Comparison of ENCODE assay signal across 1 cellular context in the genomic region with DNA sequence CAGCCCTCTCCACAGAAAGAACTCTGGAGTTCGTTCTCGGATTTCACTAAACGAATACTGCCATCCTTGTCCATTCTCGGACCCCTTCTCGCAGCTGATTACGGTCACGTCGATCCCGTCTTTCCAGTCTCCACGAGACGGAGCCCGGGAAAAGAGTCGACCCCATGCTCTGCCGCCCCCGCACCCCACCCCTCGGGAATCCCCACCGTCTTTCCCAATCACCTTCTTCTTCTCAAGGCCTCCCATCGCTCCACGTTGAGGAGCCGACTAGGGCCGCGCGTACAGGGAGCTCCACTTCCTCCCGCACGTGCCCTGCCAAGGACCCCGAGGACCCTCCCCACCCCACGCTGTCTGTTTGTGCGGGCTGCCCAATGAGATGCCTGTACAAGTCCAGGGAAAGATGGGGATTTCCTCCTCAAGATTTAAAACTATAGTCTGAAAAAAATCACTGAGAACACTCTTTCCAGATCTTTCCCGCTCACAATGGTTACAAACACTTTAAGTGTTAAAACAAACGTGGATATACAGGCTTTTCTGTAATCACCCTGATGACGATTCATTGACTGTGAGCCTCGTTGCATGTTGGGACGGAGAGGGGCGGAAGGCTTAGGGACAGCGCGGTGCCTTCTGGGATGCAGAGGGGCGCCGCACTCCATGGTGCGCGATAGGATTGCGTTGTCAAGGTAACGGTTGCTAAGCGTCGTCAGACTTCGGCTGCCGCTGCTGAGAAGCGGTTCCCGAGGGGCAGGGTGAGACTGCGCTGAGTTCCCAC.
A peak's percentile ranks its signal among the peaks of the same experiment; 100 is the strongest.
TF ChIP-seq lines count a peak whose summit lies in the region.

A gene (minus strand): TSS at position 323 of the 772 bp plus-strand sequence. CDS start 77 bp downstream, at position 246.

TF ChIP-seq in HepG2, 621 proteins besides CTCF, POLR2A, EP300 and RAD21 (continued from another document and continues in another):
- 0 out of 2 replicates have a peak, but pooled peaks have one; percentile 65 for TF ChIP-seq SIN3B (IDR thresholded peaks at IDR 0.05; ENCODE audit: low read length)
- TF ChIP-seq ZNF138 (CRISPR knock-in tag; IDR thresholded peaks at IDR 0.05; ENCODE audit: low read depth), result no peak
- no peak for TF ChIP-seq XBP1 (CRISPR knock-in tag; IDR thresholded peaks at IDR 0.05)
- TF ChIP-seq, protein P1, sequence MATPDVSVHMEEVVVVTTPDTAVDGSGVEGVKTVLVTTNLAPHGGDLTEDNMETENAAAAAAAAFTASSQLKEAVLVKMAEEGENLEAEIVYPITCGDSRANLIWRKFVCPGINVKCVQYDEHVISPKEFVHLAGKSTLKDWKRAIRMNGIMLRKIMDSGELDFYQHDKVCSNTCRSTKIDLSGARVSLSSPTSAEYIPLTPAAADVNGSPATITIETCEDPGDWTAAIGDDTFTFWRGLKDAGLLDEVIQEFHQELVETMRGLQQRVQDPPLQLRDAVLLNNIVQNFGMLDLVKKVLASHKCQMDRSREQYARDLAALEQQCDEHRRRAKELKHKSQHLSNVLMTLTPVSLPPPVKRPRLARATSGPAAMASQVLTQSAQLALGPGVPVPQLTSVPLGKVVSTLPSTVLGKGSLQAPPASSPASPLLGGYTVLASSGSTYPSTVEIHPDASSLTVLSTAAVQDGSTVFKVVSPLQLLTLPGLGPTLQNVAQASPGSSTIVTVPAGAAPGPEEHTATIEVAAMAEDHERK (CRISPR knock-in tag; IDR thresholded peaks at IDR 0.05; ENCODE audit: low read depth), result peak; percentile 35; the same call in 1 of the 2 replicates
- TF ChIP-seq STAT5B (CRISPR knock-in tag; IDR thresholded peaks at IDR 0.05), result no peak
- TF ChIP-seq NR3C1 (CRISPR knock-in tag; IDR thresholded peaks at IDR 0.05), result no peak
- TF ChIP-seq KAT2B (IDR thresholded peaks at IDR 0.05; ENCODE audit: borderline replicate concordance, low read depth, low read length), result no peak
- TF ChIP-seq TAF15 (IDR thresholded peaks at IDR 0.05; ENCODE audit: low read depth, low read length, poor library complexity, severe bottlenecking), result no peak
- no peak for TF ChIP-seq HOXA9 (CRISPR knock-in tag; IDR thresholded peaks at IDR 0.05; ENCODE audit: borderline replicate concordance)
- no peak for TF ChIP-seq HOXD1 (CRISPR knock-in tag; IDR thresholded peaks at IDR 0.05)
- no peak for TF ChIP-seq ZFP41 (CRISPR knock-in tag; IDR thresholded peaks at IDR 0.05; ENCODE audit: borderline replicate concordance)
- peak; percentile 99 for TF ChIP-seq ZNF335 (CRISPR knock-in tag; IDR thresholded peaks at IDR 0.05)
- TF ChIP-seq ZNF83 (CRISPR knock-in tag; IDR thresholded peaks at IDR 0.05; ENCODE audit: borderline replicate concordance), result no peak
- TF ChIP-seq, protein P2, sequence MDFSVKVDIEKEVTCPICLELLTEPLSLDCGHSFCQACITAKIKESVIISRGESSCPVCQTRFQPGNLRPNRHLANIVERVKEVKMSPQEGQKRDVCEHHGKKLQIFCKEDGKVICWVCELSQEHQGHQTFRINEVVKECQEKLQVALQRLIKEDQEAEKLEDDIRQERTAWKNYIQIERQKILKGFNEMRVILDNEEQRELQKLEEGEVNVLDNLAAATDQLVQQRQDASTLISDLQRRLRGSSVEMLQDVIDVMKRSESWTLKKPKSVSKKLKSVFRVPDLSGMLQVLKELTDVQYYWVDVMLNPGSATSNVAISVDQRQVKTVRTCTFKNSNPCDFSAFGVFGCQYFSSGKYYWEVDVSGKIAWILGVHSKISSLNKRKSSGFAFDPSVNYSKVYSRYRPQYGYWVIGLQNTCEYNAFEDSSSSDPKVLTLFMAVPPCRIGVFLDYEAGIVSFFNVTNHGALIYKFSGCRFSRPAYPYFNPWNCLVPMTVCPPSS (IDR thresholded peaks at IDR 0.05), result no peak
- TF ChIP-seq TEAD2 (CRISPR knock-in tag; IDR thresholded peaks at IDR 0.05), result no peak
- TF ChIP-seq ZNF256 (CRISPR knock-in tag; conservative IDR thresholded peaks at IDR 0.05), result no peak
- no peak for TF ChIP-seq SMC3 (IDR thresholded peaks at IDR 0.05; ENCODE audit: low read length)
- TF ChIP-seq RBAK (CRISPR knock-in tag; IDR thresholded peaks at IDR 0.05), result no peak
- no peak for TF ChIP-seq FIP1L1 (IDR thresholded peaks at IDR 0.05; ENCODE audit: borderline replicate concordance, insufficient read depth, low read depth, low read length)
- no peak for TF ChIP-seq ZMYM3 (CRISPR knock-in tag; IDR thresholded peaks at IDR 0.05)
- TF ChIP-seq, protein P3, sequence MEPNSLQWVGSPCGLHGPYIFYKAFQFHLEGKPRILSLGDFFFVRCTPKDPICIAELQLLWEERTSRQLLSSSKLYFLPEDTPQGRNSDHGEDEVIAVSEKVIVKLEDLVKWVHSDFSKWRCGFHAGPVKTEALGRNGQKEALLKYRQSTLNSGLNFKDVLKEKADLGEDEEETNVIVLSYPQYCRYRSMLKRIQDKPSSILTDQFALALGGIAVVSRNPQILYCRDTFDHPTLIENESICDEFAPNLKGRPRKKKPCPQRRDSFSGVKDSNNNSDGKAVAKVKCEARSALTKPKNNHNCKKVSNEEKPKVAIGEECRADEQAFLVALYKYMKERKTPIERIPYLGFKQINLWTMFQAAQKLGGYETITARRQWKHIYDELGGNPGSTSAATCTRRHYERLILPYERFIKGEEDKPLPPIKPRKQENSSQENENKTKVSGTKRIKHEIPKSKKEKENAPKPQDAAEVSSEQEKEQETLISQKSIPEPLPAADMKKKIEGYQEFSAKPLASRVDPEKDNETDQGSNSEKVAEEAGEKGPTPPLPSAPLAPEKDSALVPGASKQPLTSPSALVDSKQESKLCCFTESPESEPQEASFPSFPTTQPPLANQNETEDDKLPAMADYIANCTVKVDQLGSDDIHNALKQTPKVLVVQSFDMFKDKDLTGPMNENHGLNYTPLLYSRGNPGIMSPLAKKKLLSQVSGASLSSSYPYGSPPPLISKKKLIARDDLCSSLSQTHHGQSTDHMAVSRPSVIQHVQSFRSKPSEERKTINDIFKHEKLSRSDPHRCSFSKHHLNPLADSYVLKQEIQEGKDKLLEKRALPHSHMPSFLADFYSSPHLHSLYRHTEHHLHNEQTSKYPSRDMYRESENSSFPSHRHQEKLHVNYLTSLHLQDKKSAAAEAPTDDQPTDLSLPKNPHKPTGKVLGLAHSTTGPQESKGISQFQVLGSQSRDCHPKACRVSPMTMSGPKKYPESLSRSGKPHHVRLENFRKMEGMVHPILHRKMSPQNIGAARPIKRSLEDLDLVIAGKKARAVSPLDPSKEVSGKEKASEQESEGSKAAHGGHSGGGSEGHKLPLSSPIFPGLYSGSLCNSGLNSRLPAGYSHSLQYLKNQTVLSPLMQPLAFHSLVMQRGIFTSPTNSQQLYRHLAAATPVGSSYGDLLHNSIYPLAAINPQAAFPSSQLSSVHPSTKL (CRISPR knock-in tag; IDR thresholded peaks at IDR 0.05), result peak; percentile 31; the same call in 1 of the 2 replicates
- no peak for TF ChIP-seq ZNF484 (CRISPR knock-in tag; IDR thresholded peaks at IDR 0.05; ENCODE audit: borderline replicate concordance, low read depth)
- TF ChIP-seq HMG20B (CRISPR knock-in tag; conservative IDR thresholded peaks at IDR 0.05), result peak; percentile 8; the same call in 1 of the 2 replicates
- TF ChIP-seq PHF20 (CRISPR knock-in tag; IDR thresholded peaks at IDR 0.05), result peak; percentile 72
- TF ChIP-seq, protein P4, sequence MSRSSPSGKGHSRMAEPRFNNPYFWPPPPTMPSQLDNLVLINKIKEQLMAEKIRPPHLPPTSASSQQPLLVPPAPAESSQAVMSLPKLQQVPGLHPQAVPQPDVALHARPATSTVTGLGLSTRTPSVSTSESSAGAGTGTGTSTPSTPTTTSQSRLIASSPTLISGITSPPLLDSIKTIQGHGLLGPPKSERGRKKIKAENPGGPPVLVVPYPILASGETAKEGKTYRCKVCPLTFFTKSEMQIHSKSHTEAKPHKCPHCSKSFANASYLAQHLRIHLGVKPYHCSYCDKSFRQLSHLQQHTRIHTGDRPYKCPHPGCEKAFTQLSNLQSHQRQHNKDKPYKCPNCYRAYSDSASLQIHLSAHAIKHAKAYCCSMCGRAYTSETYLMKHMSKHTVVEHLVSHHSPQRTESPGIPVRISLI (CRISPR knock-in tag; IDR thresholded peaks at IDR 0.05; ENCODE audit: borderline replicate concordance), result no peak
- TF ChIP-seq ZNF761 (CRISPR knock-in tag; conservative IDR thresholded peaks at IDR 0.05), result no peak
- no peak for TF ChIP-seq MEIS2 (CRISPR knock-in tag; IDR thresholded peaks at IDR 0.05)
- no peak for TF ChIP-seq ZSCAN12 (CRISPR knock-in tag; IDR thresholded peaks at IDR 0.05)
- no peak for TF ChIP-seq FOSL1 (CRISPR knock-in tag; IDR thresholded peaks at IDR 0.05; ENCODE audit: borderline replicate concordance)
- no peak for TF ChIP-seq ZNF672 (CRISPR knock-in tag; IDR thresholded peaks at IDR 0.05)
- peak; percentile 49 for TF ChIP-seq MED1 (CRISPR knock-in tag; IDR thresholded peaks at IDR 0.05)
- no peak for TF ChIP-seq MBD4 (IDR thresholded peaks at IDR 0.05; ENCODE audit: borderline replicate concordance, low read length)
- no peak for TF ChIP-seq ZNF674 (CRISPR knock-in tag; IDR thresholded peaks at IDR 0.05; ENCODE audit: low read depth)
- TF ChIP-seq HNF4A (CRISPR knock-in tag; IDR thresholded peaks at IDR 0.05), result no peak
- TF ChIP-seq, protein P5, sequence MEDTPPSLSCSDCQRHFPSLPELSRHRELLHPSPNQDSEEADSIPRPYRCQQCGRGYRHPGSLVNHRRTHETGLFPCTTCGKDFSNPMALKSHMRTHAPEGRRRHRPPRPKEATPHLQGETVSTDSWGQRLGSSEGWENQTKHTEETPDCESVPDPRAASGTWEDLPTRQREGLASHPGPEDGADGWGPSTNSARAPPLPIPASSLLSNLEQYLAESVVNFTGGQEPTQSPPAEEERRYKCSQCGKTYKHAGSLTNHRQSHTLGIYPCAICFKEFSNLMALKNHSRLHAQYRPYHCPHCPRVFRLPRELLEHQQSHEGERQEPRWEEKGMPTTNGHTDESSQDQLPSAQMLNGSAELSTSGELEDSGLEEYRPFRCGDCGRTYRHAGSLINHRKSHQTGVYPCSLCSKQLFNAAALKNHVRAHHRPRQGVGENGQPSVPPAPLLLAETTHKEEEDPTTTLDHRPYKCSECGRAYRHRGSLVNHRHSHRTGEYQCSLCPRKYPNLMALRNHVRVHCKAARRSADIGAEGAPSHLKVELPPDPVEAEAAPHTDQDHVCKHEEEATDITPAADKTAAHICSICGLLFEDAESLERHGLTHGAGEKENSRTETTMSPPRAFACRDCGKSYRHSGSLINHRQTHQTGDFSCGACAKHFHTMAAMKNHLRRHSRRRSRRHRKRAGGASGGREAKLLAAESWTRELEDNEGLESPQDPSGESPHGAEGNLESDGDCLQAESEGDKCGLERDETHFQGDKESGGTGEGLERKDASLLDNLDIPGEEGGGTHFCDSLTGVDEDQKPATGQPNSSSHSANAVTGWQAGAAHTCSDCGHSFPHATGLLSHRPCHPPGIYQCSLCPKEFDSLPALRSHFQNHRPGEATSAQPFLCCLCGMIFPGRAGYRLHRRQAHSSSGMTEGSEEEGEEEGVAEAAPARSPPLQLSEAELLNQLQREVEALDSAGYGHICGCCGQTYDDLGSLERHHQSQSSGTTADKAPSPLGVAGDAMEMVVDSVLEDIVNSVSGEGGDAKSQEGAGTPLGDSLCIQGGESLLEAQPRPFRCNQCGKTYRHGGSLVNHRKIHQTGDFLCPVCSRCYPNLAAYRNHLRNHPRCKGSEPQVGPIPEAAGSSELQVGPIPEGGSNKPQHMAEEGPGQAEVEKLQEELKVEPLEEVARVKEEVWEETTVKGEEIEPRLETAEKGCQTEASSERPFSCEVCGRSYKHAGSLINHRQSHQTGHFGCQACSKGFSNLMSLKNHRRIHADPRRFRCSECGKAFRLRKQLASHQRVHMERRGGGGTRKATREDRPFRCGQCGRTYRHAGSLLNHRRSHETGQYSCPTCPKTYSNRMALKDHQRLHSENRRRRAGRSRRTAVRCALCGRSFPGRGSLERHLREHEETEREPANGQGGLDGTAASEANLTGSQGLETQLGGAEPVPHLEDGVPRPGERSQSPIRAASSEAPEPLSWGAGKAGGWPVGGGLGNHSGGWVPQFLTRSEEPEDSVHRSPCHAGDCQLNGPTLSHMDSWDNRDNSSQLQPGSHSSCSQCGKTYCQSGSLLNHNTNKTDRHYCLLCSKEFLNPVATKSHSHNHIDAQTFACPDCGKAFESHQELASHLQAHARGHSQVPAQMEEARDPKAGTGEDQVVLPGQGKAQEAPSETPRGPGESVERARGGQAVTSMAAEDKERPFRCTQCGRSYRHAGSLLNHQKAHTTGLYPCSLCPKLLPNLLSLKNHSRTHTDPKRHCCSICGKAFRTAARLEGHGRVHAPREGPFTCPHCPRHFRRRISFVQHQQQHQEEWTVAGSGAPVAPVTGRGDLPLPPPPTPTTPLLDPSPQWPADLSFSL (CRISPR knock-in tag; IDR thresholded peaks at IDR 0.05), result no peak
- TF ChIP-seq ZNF598 (CRISPR knock-in tag; IDR thresholded peaks at IDR 0.05; ENCODE audit: borderline replicate concordance), result 0 out of 2 replicates have a peak, but pooled peaks have one; percentile 37
- TF ChIP-seq ZBTB7B (CRISPR knock-in tag; IDR thresholded peaks at IDR 0.05), result no peak
- TF ChIP-seq, protein P6, sequence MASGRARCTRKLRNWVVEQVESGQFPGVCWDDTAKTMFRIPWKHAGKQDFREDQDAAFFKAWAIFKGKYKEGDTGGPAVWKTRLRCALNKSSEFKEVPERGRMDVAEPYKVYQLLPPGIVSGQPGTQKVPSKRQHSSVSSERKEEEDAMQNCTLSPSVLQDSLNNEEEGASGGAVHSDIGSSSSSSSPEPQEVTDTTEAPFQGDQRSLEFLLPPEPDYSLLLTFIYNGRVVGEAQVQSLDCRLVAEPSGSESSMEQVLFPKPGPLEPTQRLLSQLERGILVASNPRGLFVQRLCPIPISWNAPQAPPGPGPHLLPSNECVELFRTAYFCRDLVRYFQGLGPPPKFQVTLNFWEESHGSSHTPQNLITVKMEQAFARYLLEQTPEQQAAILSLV (CRISPR knock-in tag; IDR thresholded peaks at IDR 0.05; ENCODE audit: borderline replicate concordance), result peak; percentile 75; the same call in 1 of the 2 replicates
- TF ChIP-seq ZSCAN9 (CRISPR knock-in tag; IDR thresholded peaks at IDR 0.05; ENCODE audit: borderline replicate concordance), result no peak
- peak; percentile 94 for TF ChIP-seq THAP11 (CRISPR knock-in tag; IDR thresholded peaks at IDR 0.05)
- no peak for TF ChIP-seq PHF5A (CRISPR knock-in tag; IDR thresholded peaks at IDR 0.05; ENCODE audit: low read depth, unreplicated experiment)
- TF ChIP-seq, protein P7, sequence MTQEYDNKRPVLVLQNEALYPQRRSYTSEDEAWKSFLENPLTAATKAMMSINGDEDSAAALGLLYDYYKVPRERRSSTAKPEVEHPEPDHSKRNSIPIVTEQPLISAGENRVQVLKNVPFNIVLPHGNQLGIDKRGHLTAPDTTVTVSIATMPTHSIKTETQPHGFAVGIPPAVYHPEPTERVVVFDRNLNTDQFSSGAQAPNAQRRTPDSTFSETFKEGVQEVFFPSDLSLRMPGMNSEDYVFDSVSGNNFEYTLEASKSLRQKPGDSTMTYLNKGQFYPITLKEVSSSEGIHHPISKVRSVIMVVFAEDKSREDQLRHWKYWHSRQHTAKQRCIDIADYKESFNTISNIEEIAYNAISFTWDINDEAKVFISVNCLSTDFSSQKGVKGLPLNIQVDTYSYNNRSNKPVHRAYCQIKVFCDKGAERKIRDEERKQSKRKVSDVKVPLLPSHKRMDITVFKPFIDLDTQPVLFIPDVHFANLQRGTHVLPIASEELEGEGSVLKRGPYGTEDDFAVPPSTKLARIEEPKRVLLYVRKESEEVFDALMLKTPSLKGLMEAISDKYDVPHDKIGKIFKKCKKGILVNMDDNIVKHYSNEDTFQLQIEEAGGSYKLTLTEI (CRISPR knock-in tag; conservative IDR thresholded peaks at IDR 0.05), result no peak
- no peak for TF ChIP-seq ZNF432 (CRISPR knock-in tag; IDR thresholded peaks at IDR 0.05; ENCODE audit: borderline replicate concordance)
- no peak for TF ChIP-seq ZFP37 (CRISPR knock-in tag; IDR thresholded peaks at IDR 0.05; ENCODE audit: borderline replicate concordance)
- peak; percentile 94 for TF ChIP-seq KDM5A (IDR thresholded peaks at IDR 0.05; ENCODE audit: borderline replicate concordance, low read length)
- 0 out of 2 replicates have a peak, but pooled peaks have one; percentile 34 for TF ChIP-seq ARHGAP35 (CRISPR knock-in tag; IDR thresholded peaks at IDR 0.05; ENCODE audit: borderline replicate concordance)
- 0 out of 2 replicates have a peak, but pooled peaks have one; percentile 20 for TF ChIP-seq ZNF317 (CRISPR knock-in tag; IDR thresholded peaks at IDR 0.05)
